ENCODE assay signal across 1 cellular context in the genomic region with DNA sequence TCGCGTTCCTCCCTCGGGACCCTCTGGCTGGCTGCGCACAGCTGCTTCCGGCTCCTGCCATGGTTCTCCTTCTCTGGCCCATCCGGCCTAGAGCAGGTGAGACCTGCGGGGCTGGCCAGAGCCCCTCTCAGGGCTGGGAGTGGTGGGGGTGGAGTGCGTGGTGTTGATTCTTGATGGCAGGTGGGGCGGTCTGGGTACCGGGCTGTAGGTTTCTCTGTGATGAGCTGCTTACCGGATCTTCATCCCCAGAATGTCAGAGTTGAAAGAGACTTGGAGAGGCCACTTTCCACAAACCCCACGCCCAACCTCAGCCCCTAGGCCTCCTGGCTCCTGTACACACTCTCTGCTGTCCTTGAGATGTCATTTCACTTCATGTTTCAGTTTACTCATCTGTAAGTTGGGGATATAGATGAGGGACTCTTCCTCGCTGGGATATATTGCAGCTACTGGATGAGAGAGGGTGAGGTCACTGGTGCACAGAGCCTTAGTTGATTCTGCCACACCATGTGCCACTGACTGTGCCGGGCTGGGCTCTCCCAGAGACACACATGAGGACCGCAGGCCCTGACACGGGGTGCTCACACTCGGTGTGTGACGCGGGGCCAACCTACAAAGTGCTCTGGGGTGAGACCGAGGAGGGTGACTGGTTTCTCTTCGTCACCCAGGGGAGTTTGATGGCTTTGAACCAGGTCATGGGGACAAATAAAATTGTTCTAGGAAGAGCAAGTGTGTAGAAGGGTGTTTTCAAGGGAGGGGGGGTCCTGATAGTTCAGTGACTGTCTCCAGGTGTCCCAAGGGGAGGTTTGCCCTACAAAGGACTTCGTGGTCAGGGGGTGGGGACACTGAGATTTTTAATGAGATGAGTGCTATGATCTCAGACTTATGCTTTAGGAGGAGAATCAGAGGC.
TF ChIP-seq lines count a peak whose summit lies in the region.

No MANE protein-coding gene starts in this region.

TF ChIP-seq in GM12878, 131 proteins besides CTCF, POLR2A, EP300 and RAD21:
- TF ChIP-seq ZNF217 (IDR thresholded peaks at IDR 0.05) (peak; percentile 71; the same call in 1 of the 2 replicates), IKZF2 (IDR thresholded peaks at IDR 0.05) (peak; percentile 24 to 29; a peak in 1 of 4 replicates), CHD2 (IDR thresholded peaks at IDR 0.05; ENCODE audit: borderline replicate concordance, low read depth, low read length) (0 out of 2 replicates have a peak, but pooled peaks have one; percentile 8), MLLT1 (IDR thresholded peaks at IDR 0.05) (no peak; the same call in 1 of the 2 replicates), IKZF1 (conservative IDR thresholded peaks at IDR 0.05) (peak; percentile 48), CREM (IDR thresholded peaks at IDR 0.05; ENCODE audit: low read depth) (peak; percentile 54; the same call in 1 of the 2 replicates), BHLHE40 (IDR thresholded peaks at IDR 0.05; ENCODE audit: borderline replicate concordance in 1 of 2, low read depth in 2 of 2, low read length in 1 of 2) (peak; percentile 71 to 86), ZBTB4 (CRISPR knock-in tag; IDR thresholded peaks at IDR 0.05) (no peak), PAX5 (IDR thresholded peaks at IDR 0.05; ENCODE audit: borderline replicate concordance, low read depth, low read length) (peak; percentile 61; the same call in 1 of the 2 replicates), ESRRA (IDR thresholded peaks at IDR 0.05; ENCODE audit: low read length) (peak; percentile 78; the same call in 1 of the 2 replicates), ZNF687 (IDR thresholded peaks at IDR 0.05) (peak; percentile 86), LARP7 (IDR thresholded peaks at IDR 0.05) (peak; percentile 31; the same call in 1 of the 2 replicates), ZNF622 (IDR thresholded peaks at IDR 0.05) (no peak), BRCA1 (IDR thresholded peaks at IDR 0.05; ENCODE audit: low read depth, low read length) (no peak), NBN (IDR thresholded peaks at IDR 0.05) (0 out of 2 replicates have a peak, but pooled peaks have one; percentile 33), MTA2 (IDR thresholded peaks at IDR 0.05; ENCODE audit: low read depth) (peak; percentile 38; the same call in 1 of the 2 replicates), FOXK2 (IDR thresholded peaks at IDR 0.05) (no peak), KDM1A (IDR thresholded peaks at IDR 0.05; ENCODE audit: borderline replicate concordance) (no peak), BACH1 (IDR thresholded peaks at IDR 0.05; ENCODE audit: borderline replicate concordance) (peak; percentile 22; the same call in 1 of the 2 replicates), IRF3 (IDR thresholded peaks at IDR 0.05) (no peak), SREBF1 (IDR thresholded peaks at IDR 0.05; ENCODE audit: low read length) (no peak), ATF7 (IDR thresholded peaks at IDR 0.05; ENCODE audit: low read depth) (peak; percentile 65), MEF2B (IDR thresholded peaks at IDR 0.05; ENCODE audit: partially characterized antibody, poor library complexity, severe bottlenecking) (peak; percentile 51), MAX (IDR thresholded peaks at IDR 0.05; ENCODE audit: low read depth, low read length) (peak; percentile 35; the same call in 1 of the 2 replicates), SMARCA5 (IDR thresholded peaks at IDR 0.05) (peak; percentile 68), CREB1 (IDR thresholded peaks at IDR 0.05; ENCODE audit: low read depth) (peak; percentile 73), CHD1 (IDR thresholded peaks at IDR 0.05; ENCODE audit: low read depth, low read length) (no peak), POLR2AphosphoS5 (IDR thresholded peaks at IDR 0.05; ENCODE audit: low read length) (no peak)
- TF ChIP-seq, protein P1, sequence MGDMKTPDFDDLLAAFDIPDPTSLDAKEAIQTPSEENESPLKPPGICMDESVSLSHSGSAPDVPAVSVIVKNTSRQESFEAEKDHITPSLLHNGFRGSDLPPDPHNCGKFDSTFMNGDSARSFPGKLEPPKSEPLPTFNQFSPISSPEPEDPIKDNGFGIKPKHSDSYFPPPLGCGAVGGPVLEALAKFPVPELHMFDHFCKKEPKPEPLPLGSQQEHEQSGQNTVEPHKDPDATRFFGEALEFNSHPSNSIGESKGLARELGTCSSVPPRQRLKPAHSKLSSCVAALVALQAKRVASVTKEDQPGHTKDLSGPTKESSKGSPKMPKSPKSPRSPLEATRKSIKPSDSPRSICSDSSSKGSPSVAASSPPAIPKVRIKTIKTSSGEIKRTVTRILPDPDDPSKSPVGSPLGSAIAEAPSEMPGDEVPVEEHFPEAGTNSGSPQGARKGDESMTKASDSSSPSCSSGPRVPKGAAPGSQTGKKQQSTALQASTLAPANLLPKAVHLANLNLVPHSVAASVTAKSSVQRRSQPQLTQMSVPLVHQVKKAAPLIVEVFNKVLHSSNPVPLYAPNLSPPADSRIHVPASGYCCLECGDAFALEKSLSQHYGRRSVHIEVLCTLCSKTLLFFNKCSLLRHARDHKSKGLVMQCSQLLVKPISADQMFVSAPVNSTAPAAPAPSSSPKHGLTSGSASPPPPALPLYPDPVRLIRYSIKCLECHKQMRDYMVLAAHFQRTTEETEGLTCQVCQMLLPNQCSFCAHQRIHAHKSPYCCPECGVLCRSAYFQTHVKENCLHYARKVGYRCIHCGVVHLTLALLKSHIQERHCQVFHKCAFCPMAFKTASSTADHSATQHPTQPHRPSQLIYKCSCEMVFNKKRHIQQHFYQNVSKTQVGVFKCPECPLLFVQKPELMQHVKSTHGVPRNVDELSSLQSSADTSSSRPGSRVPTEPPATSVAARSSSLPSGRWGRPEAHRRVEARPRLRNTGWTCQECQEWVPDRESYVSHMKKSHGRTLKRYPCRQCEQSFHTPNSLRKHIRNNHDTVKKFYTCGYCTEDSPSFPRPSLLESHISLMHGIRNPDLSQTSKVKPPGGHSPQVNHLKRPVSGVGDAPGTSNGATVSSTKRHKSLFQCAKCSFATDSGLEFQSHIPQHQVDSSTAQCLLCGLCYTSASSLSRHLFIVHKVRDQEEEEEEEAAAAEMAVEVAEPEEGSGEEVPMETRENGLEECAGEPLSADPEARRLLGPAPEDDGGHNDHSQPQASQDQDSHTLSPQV (IDR thresholded peaks at IDR 0.05): peak; percentile 27; the same call in 1 of the 2 replicates
